Comparison of ENCODE assay signal across 8 cellular contexts in the genomic region with DNA sequence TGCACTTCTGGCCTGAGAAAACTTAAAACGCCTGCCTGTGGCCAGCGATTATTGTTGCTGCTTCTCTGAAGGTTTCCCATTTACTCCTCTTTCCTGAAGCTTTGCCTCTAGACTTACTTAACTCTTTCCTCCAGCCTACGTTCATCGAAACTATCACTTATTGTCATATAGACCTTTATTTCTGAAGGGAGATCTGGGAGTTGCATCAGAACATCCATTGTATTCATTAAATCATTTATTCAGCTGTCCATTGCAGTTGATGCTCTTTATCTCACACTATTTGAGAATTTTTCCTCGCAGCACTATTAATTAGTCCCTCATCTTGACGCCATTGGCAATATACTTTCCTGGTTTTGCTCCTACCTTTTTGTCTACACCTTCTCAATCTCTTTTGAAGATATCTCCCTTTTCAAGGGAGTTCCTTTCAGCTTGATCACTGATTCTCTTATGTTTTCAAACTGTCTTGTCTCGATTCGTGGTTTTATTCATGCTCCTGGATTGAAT. TPM values are rescaled to one million over a fixed set of nuclear protein-coding genes. Genes with fewer than 3 reads are reported as not detected.
DNase-seq lines count a peak whose midpoint lies in the region; ATAC-seq, FAIRE-seq and TF ChIP-seq lines count a peak whose summit lies in the region.

No MANE protein-coding gene starts in this region.

- FAIRE-seq in H54 (lab: Jason Lieb, UNC): no peak

- H3K36me3 ChIP-seq in heart right ventricle (peaks cover 0 to 16% (median 0%) of the 10 kb centered on the region in 9 donors), breast epithelium (no peaks in the 10 kb centered on the region), vagina (no peaks in the 10 kb centered on the region)

- WGBS in heart right ventricle, 2 donors: 39 to 47% methylated on average over 8 of the region's 8 CpGs

- H3K4me3 ChIP-seq in heart right ventricle (peak overlapping the region; percentile 30 to 90 (median 68)), breast epithelium (peak overlapping the region; percentile 63 to 88 (median 74)), vagina (peak overlapping the region; percentile 52)

- peaks cover 4% of the 10 kb centered on the region for H3K4me1 Mint-ChIP-seq in mesothelial cell of epicardium

- peaks cover 17% of the 10 kb centered on the region for H3K27me3 Mint-ChIP-seq in mesothelial cell of epicardium (ENCODE audit: low read depth)

- ATAC-seq in heart right ventricle: no peak
- ATAC-seq in left cardiac atrium: no peak

- no peak for TF ChIP-seq POLR2A in breast epithelium (IDR thresholded peaks at IDR 0.05)
- no peak for TF ChIP-seq POLR2A in vagina (IDR thresholded peaks at IDR 0.05)
- TF ChIP-seq POLR2A in H54 (IDR thresholded peaks at IDR 0.05; ENCODE audit: low read depth, low read length): no peak

- peaks cover 0 to 27% (median 17%) of the 10 kb centered on the region in 9 donors for H3K4me1 ChIP-seq in heart right ventricle
- no peaks in the 10 kb centered on the region for H3K4me1 ChIP-seq in breast epithelium
- H3K4me1 ChIP-seq in vagina: no peaks in the 10 kb centered on the region

- H3K27ac Mint-ChIP-seq in mesothelial cell of epicardium: peak overlapping the region; percentile 94

- H3K27me3 ChIP-seq in heart right ventricle: peaks cover 0 to 31% (median 19%) of the 10 kb centered on the region in 7 donors
- peaks cover 0 to 19% of the 10 kb centered on the region in 2 donors for H3K27me3 ChIP-seq in breast epithelium
- no peaks in the 10 kb centered on the region for H3K27me3 ChIP-seq in vagina

- peaks cover 20% of the 10 kb centered on the region for H3K36me3 Mint-ChIP-seq in mesothelial cell of epicardium

- intact Hi-C loops in heart right ventricle (cut with DNase I): no loop called here
- intact Hi-C loops in left cardiac atrium (cut with DNase I): no loop called here
- intact Hi-C loops in breast epithelium (cut with DNase I; ENCODE audit: low total_unique reads): no loop called here
- intact Hi-C loops in vagina (cut with DNase I): no loop called here

- peaks cover 49% of the 10 kb centered on the region for H3K9me3 Mint-ChIP-seq in mesothelial cell of epicardium

- H3K27ac ChIP-seq in heart right ventricle (peak overlapping the region in 9 of 10 donors; percentile 49 to 98 (median 96)), breast epithelium (peak overlapping the region; percentile 97 to 98), vagina (peak overlapping the region; percentile 84)

- no peak for TF ChIP-seq CTCF in heart right ventricle (IDR thresholded peaks at IDR 0.05)
- no peak for TF ChIP-seq CTCF in breast epithelium (IDR thresholded peaks at IDR 0.05)
- TF ChIP-seq CTCF in mesothelial cell of epicardium (IDR thresholded peaks at IDR 0.05; ENCODE audit: unreplicated experiment): no peak
- TF ChIP-seq CTCF in vagina (IDR thresholded peaks at IDR 0.05): no peak

- H3K4me3 Mint-ChIP-seq in mesothelial cell of epicardium: peak overlapping the region; percentile 86

- DNase-seq in heart right ventricle (no peak), left cardiac atrium (no peak), breast epithelium (ENCODE audit: low spot score in 2 of 2) (no peak), mesothelial cell of epicardium (ENCODE audit: low spot score in 2 of 2, unreplicated experiment in 2 of 2) (no peak), vagina (ENCODE audit: extremely low spot score in 2 of 2) (no peak), mucosa of gallbladder (ENCODE audit: low spot score) (no peak), DMS153 (lab: John Stamatoyannopoulos, UW) (no peak), H54 (ENCODE audit: insufficient read length, low spot score) (no peak)

- H3K9me3 ChIP-seq in heart right ventricle: peaks cover 0 to 60% (median 12%) of the 10 kb centered on the region in 11 donors
- H3K9me3 ChIP-seq in breast epithelium: peaks cover 8 to 45% of the 10 kb centered on the region in 2 donors
- H3K9me3 ChIP-seq in vagina: peaks cover 5% of the 10 kb centered on the region

RNA-seq across cellular contexts. Expression of gene LRIF1, which starts 0.7 kb away (rescaled TPM):
- total RNA-seq in heart right ventricle: 10 to 100 TPM; 13.8 to 21.3 (median 16.0) TPM
- 10 to 100 TPM in 1 of 2 donors, 1 to 10 TPM in 1; 7.2 to 13.8 TPM for polyA plus RNA-seq in heart right ventricle
- total RNA-seq in left cardiac atrium: 10 to 100 TPM; 14.3 to 15.4 TPM
- 10 to 100 TPM in 1 of 3 donors, 1 to 10 TPM in 2; 9.5 to 17.0 (median 9.8) TPM for total RNA-seq in breast epithelium
- total RNA-seq in mesothelial cell of epicardium: 7.8 to 7.9 TPM (median 7.8 TPM) in 3 replicates
- 6.9 TPM for total RNA-seq in vagina
- total RNA-seq in mucosa of gallbladder: 7.2 TPM
